13 cellular contexts compared by ENCODE assay signal in the genomic region with DNA sequence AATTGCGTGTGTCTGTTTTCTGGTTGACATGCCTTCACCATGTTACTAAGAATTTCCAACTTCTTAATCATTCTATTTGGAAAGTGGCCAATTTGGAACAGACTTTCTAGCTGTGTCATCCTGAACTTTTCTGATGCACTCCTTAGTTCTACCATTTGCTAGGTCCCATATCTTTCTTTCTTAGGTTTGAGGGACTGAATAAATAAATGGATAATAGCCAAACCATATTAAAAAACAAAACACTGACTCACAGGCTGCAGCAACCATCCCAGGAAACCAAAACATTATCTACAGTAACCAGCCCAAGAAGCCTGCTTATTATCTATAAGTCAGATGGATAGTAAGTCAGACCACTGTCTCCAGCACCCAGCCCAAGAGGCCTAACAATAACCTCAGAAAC. TPM values are rescaled to one million over a fixed set of nuclear protein-coding genes. Genes with fewer than 3 reads are reported as not detected.
DNase-seq lines count a peak whose midpoint lies in the region; ATAC-seq and TF ChIP-seq lines count a peak whose summit lies in the region.
"Had no signal": no experiment of that assay in that cellular context is flagged by ENCODE, and none has a peak within 500 bp of the region (broad histone marks: within the 10 kb centered on the region; RNA-seq: fewer than 3 reads in every experiment).

No MANE protein-coding gene starts in this region.

- WGBS in psoas muscle, 3 donors, result 19 to 23% (median 22%) methylated on average over 1 of the region's 1 CpG

- TF ChIP-seq CTCF in BJ (IDR thresholded peaks at IDR 0.05; ENCODE audit: insufficient read depth, low read depth, low read length) (no peak), PC-3 (conservative IDR thresholded peaks at IDR 0.05; ENCODE audit: low read depth, low read length) (no peak), epithelial cell of esophagus (IDR thresholded peaks at IDR 0.05; ENCODE audit: insufficient read depth, low read depth, low read length, missing control alignments) (no peak), psoas muscle (IDR thresholded peaks at IDR 0.05) (no peak), uterus (IDR thresholded peaks at IDR 0.05) (no peak)

- no peak for TF ChIP-seq POLR2A in uterus (IDR thresholded peaks at IDR 0.05)

- peak; percentile 85 for DNase-seq in BJ (ENCODE audit: low read depth)
- DNase-seq in PC-3, result peak; percentile 99
- DNase-seq in epithelial cell of esophagus (ENCODE audit: low read depth), result peak; percentile 93
- DNase-seq in psoas muscle, result no peak
- DNase-seq in NCI-H2107 (lab: John Stamatoyannopoulos, UW), result no peak
- DNase-seq in NCI-H345 treated with DMSO at 0.1 percent for 48 hours (lab: John Stamatoyannopoulos, UW; ENCODE audit: unreplicated experiment), result no peak
- DNase-seq in uterus, result no peak
- DNase-seq: activated CD4-positive, CD25-positive, alpha-beta regulatory T cell treated with anti-CD3 and anti-CD28 coated beads, Interleukin-2, amount 50 U/mL, for 72 hours; DMS79; hypothalamus; NCI-H748 treated with DMSO at 0.1 percent for 48 hours had no signal

- no peak overlapping the region for H2AFZ ChIP-seq in PC-3 (ENCODE audit: low read length)

- BruUV-seq in PC-3 (replicated peaks; lab: Mats Ljungman, UMichigan), result no TSS peak

- H3K79me2 ChIP-seq in PC-3 (ENCODE audit: low read length), result no peaks in the 10 kb centered on the region

- no peaks in the 10 kb centered on the region for H3K27me3 ChIP-seq in BJ (ENCODE audit: control insufficient read depth, insufficient read depth, low read length)
- no peaks in the 10 kb centered on the region for H3K27me3 ChIP-seq in PC-3 (ENCODE audit: low read length)
- no peaks in the 10 kb centered on the region for H3K27me3 ChIP-seq in psoas muscle (ENCODE audit: insufficient read depth in 3 of 3, low read length in 2 of 3)
- no peaks in the 10 kb centered on the region for H3K27me3 ChIP-seq in uterus

- POLR2A ChIA-PET in BJ (lab: Charles Lee) (no interaction called here), PC-3 (lab: Charles Lee; ENCODE audit: unreplicated experiment) (no interaction called here)

- no peaks in the 10 kb centered on the region for H3K36me3 ChIP-seq in BJ (ENCODE audit: control insufficient read depth, insufficient read depth, low read length)
- H3K36me3 ChIP-seq in PC-3 (ENCODE audit: low read depth, low read length), result no peaks in the 10 kb centered on the region
- no peaks in the 10 kb centered on the region for H3K36me3 ChIP-seq in psoas muscle (ENCODE audit: insufficient read depth in 1 of 2, low read depth in 1 of 2)
- no peaks in the 10 kb centered on the region for H3K36me3 ChIP-seq in uterus

- H3K9me3 ChIP-seq in PC-3 (ENCODE audit: low read length) (no peaks in the 10 kb centered on the region), psoas muscle (no peaks in the 10 kb centered on the region), uterus (no peaks in the 10 kb centered on the region)

- CTCF ChIA-PET in BJ (lab: Yijun Ruan, JAX), result interaction anchor here (0.6 kb wide), 1 partner anchor 99 kb away, joined by 3 read pairs; no protein-coding TSS in a partner anchor
- CTCF ChIA-PET in PC-3 (lab: Charles Lee), result interaction anchor here (0.6 to 0.8 kb wide), 2 partner anchors 155 to 758 kb away, joined by 3 to 4 read pairs; no protein-coding TSS in a partner anchor

- ATAC-seq in PC-3, result peak; percentile 62
- ATAC-seq in psoas muscle, result peak in 3 of 4 donors; percentile 36 to 80 (median 60)
- ATAC-seq in GM18858 (IDR thresholded peaks at IDR 0.05; ENCODE audit: unreplicated experiment), result no peak
- ATAC-seq: HepG2 had no signal

- H3K27ac ChIP-seq in PC-3 (ENCODE audit: low read length) (peak overlapping the region; percentile 68), psoas muscle (peak overlapping the region; percentile 54), uterus (peak overlapping the region in 1 of 2 donors; percentile 31)

- H4K20me1 ChIP-seq in PC-3 (ENCODE audit: low read length), result no peaks in the 10 kb centered on the region

- H3F3A ChIP-seq in PC-3 (ENCODE audit: low read length, unreplicated experiment), result no peaks in the 10 kb centered on the region

- intact Hi-C loops in PC-3 (cut with micrococcal nuclease) (loop anchor here (1.0 to 2.0 kb wide), 2 partner anchors 25 to 47 kb away; no protein-coding TSS in a partner anchor), psoas muscle (cut with DNase I) (no loop called here), uterus (cut with DNase I; ENCODE audit: low total_unique reads) (no loop called here)

- H3K4me2 ChIP-seq in PC-3 (ENCODE audit: low read length), result peak overlapping the region; percentile 52

- no peak overlapping the region for H3K4me3 ChIP-seq in BJ (ENCODE audit: low read depth, low read length)
- no peak overlapping the region for H3K4me3 ChIP-seq in PC-3 (ENCODE audit: low read length)
- H3K4me3 ChIP-seq in epithelial cell of esophagus (ENCODE audit: low read length), result no peak overlapping the region
- no peak overlapping the region for H3K4me3 ChIP-seq in psoas muscle
- H3K4me3 ChIP-seq in uterus, result no peak overlapping the region

- no peaks in the 10 kb centered on the region for H3K9me2 ChIP-seq in PC-3 (replicated peaks; ENCODE audit: low read length)

- H3K4me1 ChIP-seq in PC-3 (ENCODE audit: insufficient read depth, low read length) (peaks cover 53% of the 10 kb centered on the region), psoas muscle (peaks cover 42% of the 10 kb centered on the region), uterus (no peaks in the 10 kb centered on the region)

- H3K9ac ChIP-seq in PC-3 (ENCODE audit: low read length), result peak overlapping the region; percentile 4; the same call in 1 of the 2 replicates

RNA-seq across cellular contexts. Expression of a gene that starts 57.5 kb away (rescaled TPM):
- polyA plus RNA-seq in BJ (2011; rRNA removed) (not detected in 2 replicates), psoas muscle (not detected)
- polyA minus RNA-seq in BJ (2011; rRNA and poly(A)+ RNA removed), result not detected in 2 replicates
- total RNA-seq in PC-3 (2014; rRNA removed) (0.26 TPM in 1 of 2 replicates, not detected in the other), psoas muscle (not detected), uterus (not detected)
- total RNA-seq: HepG2 had no signal
- polyA plus RNA-seq: HepG2 had no signal

Comparison
In these comparisons a context has a peak if more than half of its experiments do, and no peak if none do; other contexts are left out.
1. DNase-seq: peak in BJ (single experiment), PC-3 (single experiment) and epithelial cell of esophagus (single experiment); none in psoas muscle (0 of 2), NCI-H2107 (single experiment), NCI-H345 treated with DMSO at 0.1 percent for 48 hours (single experiment) and uterus (0 of 2).